In the genomic region with DNA sequence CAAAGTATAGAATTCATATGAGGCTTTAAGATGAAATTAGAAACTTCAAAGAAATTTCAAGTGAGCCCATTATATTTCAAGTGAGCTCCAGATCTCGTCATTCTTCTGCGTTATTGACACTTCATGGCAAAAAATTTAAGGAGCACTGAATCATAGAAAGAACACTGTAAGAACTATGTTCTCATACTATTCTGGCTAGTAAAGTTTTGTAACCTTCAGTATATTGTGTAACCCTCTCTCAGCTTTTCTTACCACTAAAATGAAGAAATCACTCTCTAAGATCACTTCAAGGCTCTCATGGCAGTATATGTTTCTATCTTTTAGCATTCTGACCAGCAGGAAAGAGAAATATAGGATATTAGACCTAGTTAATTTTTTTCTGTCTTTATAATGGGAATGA, we compare ENCODE assay signal across 1 cellular context.
TF ChIP-seq lines count a peak whose summit lies in the region.

No MANE protein-coding gene starts in this region.

TF ChIP-seq in K562, 482 proteins besides CTCF, POLR2A, EP300 and RAD21:
- TF ChIP-seq CEBPB (tag; IDR thresholded peaks at IDR 0.05) (peak; percentile 34; the same call in 1 of the 2 replicates), NCOA4 (IDR thresholded peaks at IDR 0.05; ENCODE audit: partially characterized antibody) (no peak)
